Comparison of ENCODE assay signal across 1 cellular context in the genomic region with DNA sequence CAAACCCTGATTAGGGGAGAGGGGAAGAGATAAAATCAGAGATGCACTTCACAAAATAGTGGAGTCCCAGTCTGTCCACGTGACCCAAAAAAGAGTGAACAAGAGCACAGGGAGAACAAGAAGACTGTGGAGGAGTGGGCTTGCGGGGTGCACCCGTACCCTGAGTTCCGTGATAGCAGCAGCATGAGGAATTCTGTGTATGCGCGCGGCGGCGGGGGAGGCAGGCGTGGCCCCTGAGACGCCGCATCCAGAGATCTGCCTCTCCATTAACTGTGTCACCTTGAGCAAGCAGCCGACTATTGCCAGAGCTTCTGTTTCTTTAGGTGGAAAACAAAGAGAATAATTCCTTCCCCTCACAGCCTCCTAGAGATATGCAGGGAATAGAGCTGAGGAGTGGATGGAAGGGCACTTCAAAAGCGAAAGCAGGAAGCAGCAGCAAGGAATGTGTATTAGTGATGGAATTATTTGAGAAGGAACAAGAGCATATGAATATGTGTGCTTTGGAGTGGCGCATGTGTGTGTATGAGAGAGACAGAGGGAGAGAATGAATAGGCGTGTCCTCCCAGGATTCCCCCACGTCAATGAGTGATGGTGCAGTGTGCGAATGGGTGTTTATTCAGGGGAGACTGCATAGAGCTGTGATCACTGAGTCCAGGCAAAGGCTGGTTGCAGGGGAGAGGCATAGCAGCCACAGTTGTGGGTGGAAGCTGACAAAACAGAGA.
TF ChIP-seq lines count a peak whose summit lies in the region.

No MANE protein-coding gene starts in this region.

TF ChIP-seq in H1, 55 proteins besides CTCF, POLR2A, EP300 and RAD21:
- TF ChIP-seq POLR2AphosphoS5 (IDR thresholded peaks at IDR 0.05; ENCODE audit: low read depth, low read length) = no peak
- no peak for TF ChIP-seq CBX5 (IDR thresholded peaks at IDR 0.05; ENCODE audit: low read depth, low read length)
- TF ChIP-seq, protein P1, sequence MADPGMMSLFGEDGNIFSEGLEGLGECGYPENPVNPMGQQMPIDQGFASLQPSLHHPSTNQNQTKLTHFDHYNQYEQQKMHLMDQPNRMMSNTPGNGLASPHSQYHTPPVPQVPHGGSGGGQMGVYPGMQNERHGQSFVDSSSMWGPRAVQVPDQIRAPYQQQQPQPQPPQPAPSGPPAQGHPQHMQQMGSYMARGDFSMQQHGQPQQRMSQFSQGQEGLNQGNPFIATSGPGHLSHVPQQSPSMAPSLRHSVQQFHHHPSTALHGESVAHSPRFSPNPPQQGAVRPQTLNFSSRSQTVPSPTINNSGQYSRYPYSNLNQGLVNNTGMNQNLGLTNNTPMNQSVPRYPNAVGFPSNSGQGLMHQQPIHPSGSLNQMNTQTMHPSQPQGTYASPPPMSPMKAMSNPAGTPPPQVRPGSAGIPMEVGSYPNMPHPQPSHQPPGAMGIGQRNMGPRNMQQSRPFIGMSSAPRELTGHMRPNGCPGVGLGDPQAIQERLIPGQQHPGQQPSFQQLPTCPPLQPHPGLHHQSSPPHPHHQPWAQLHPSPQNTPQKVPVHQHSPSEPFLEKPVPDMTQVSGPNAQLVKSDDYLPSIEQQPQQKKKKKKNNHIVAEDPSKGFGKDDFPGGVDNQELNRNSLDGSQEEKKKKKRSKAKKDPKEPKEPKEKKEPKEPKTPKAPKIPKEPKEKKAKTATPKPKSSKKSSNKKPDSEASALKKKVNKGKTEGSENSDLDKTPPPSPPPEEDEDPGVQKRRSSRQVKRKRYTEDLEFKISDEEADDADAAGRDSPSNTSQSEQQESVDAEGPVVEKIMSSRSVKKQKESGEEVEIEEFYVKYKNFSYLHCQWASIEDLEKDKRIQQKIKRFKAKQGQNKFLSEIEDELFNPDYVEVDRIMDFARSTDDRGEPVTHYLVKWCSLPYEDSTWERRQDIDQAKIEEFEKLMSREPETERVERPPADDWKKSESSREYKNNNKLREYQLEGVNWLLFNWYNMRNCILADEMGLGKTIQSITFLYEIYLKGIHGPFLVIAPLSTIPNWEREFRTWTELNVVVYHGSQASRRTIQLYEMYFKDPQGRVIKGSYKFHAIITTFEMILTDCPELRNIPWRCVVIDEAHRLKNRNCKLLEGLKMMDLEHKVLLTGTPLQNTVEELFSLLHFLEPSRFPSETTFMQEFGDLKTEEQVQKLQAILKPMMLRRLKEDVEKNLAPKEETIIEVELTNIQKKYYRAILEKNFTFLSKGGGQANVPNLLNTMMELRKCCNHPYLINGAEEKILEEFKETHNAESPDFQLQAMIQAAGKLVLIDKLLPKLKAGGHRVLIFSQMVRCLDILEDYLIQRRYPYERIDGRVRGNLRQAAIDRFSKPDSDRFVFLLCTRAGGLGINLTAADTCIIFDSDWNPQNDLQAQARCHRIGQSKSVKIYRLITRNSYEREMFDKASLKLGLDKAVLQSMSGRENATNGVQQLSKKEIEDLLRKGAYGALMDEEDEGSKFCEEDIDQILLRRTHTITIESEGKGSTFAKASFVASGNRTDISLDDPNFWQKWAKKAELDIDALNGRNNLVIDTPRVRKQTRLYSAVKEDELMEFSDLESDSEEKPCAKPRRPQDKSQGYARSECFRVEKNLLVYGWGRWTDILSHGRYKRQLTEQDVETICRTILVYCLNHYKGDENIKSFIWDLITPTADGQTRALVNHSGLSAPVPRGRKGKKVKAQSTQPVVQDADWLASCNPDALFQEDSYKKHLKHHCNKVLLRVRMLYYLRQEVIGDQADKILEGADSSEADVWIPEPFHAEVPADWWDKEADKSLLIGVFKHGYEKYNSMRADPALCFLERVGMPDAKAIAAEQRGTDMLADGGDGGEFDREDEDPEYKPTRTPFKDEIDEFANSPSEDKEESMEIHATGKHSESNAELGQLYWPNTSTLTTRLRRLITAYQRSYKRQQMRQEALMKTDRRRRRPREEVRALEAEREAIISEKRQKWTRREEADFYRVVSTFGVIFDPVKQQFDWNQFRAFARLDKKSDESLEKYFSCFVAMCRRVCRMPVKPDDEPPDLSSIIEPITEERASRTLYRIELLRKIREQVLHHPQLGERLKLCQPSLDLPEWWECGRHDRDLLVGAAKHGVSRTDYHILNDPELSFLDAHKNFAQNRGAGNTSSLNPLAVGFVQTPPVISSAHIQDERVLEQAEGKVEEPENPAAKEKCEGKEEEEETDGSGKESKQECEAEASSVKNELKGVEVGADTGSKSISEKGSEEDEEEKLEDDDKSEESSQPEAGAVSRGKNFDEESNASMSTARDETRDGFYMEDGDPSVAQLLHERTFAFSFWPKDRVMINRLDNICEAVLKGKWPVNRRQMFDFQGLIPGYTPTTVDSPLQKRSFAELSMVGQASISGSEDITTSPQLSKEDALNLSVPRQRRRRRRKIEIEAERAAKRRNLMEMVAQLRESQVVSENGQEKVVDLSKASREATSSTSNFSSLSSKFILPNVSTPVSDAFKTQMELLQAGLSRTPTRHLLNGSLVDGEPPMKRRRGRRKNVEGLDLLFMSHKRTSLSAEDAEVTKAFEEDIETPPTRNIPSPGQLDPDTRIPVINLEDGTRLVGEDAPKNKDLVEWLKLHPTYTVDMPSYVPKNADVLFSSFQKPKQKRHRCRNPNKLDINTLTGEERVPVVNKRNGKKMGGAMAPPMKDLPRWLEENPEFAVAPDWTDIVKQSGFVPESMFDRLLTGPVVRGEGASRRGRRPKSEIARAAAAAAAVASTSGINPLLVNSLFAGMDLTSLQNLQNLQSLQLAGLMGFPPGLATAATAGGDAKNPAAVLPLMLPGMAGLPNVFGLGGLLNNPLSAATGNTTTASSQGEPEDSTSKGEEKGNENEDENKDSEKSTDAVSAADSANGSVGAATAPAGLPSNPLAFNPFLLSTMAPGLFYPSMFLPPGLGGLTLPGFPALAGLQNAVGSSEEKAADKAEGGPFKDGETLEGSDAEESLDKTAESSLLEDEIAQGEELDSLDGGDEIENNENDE (IDR thresholded peaks at IDR 0.05; ENCODE audit: insufficient replicate concordance, low read length) = no peak
- no peak for TF ChIP-seq BCL11A (IDR thresholded peaks at IDR 0.05; ENCODE audit: low read depth in 2 of 2, low read length in 2 of 2)
- no peak for TF ChIP-seq NRF1 (IDR thresholded peaks at IDR 0.05; ENCODE audit: low read depth, low read length)
- TF ChIP-seq SAP30 (IDR thresholded peaks at IDR 0.05; ENCODE audit: insufficient read depth, insufficient replicate concordance, low read length) = no peak
- no peak for TF ChIP-seq EZH2 (IDR thresholded peaks at IDR 0.05; ENCODE audit: low read depth, low read length, severe bottlenecking)
- TF ChIP-seq CHD2 (IDR thresholded peaks at IDR 0.05; ENCODE audit: low read length) = no peak
- no peak for TF ChIP-seq YY1 (IDR thresholded peaks at IDR 0.05; ENCODE audit: low read depth, low read length)
- TF ChIP-seq CHD1 (IDR thresholded peaks at IDR 0.05; ENCODE audit: low read depth, low read length) = no peak
- TF ChIP-seq EGR1 (IDR thresholded peaks at IDR 0.05; ENCODE audit: borderline replicate concordance, low read depth, low read length) = no peak
- TF ChIP-seq HDAC2 (IDR thresholded peaks at IDR 0.05; ENCODE audit: borderline replicate concordance in 1 of 2, low read depth in 2 of 2, low read length in 2 of 2) = no peak
- no peak for TF ChIP-seq SP4 (IDR thresholded peaks at IDR 0.05; ENCODE audit: low read length)
- no peak for TF ChIP-seq ASH2L (IDR thresholded peaks at IDR 0.05; ENCODE audit: low read length)
- no peak for TF ChIP-seq TAF1 (IDR thresholded peaks at IDR 0.05; ENCODE audit: low read depth, low read length)
- no peak for TF ChIP-seq SP1 (IDR thresholded peaks at IDR 0.05; ENCODE audit: low read depth, low read length)
- no peak for TF ChIP-seq RNF2 (IDR thresholded peaks at IDR 0.05; ENCODE audit: borderline replicate concordance, low read depth, low read length, missing control alignments, poor library complexity, severe bottlenecking)
- TF ChIP-seq, protein P2, sequence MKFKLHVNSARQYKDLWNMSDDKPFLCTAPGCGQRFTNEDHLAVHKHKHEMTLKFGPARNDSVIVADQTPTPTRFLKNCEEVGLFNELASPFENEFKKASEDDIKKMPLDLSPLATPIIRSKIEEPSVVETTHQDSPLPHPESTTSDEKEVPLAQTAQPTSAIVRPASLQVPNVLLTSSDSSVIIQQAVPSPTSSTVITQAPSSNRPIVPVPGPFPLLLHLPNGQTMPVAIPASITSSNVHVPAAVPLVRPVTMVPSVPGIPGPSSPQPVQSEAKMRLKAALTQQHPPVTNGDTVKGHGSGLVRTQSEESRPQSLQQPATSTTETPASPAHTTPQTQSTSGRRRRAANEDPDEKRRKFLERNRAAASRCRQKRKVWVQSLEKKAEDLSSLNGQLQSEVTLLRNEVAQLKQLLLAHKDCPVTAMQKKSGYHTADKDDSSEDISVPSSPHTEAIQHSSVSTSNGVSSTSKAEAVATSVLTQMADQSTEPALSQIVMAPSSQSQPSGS (IDR thresholded peaks at IDR 0.05; ENCODE audit: low read length) = no peak
- TF ChIP-seq KDM4A (IDR thresholded peaks at IDR 0.05; ENCODE audit: low read depth, low read length, severe bottlenecking) = no peak
- no peak for TF ChIP-seq JUND (IDR thresholded peaks at IDR 0.05; ENCODE audit: low read length)
